Comparison of ENCODE assay signal across 9 cellular contexts in the genomic region with DNA sequence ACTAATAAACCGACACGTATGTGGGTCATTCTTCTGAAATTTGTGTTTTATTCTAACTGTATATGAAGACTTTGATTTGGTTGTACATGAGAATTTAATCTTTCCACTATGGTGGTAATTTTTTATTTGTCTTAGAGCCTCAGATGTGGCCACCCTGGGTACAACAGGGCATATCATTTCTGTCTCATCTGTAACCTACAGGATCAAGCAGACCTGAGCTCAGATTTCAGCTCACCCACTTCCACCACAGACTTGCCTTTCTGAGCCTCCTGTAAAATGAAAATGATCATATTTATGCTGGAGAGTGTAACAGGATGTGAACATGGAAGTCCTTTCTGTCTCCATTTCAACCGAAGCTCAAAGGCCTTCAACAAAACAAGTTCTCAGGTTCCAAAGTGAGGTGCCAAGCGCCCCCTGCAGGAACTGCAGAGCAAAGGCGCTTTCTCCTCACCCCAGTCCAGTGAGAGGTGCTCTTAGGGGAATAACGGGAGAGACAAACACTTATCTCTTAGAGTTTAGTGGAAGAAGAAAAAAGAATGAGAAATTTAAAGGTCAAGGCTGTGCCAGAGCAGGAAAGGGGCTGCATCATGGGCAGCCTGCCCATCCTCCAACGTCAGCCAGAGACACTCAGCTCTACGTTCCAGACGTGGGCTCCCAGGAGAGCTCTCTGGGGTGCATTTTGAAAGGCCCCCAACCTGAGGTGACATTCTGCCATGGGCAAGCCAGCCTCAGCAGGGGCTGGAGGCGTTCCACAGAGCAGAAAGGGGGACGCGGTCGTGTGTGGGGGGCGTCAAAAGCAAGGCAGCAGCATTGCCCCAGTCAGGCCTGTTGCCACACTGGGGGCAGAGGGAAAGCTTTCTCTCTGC. TPM values are rescaled to one million over a fixed set of nuclear protein-coding genes. Genes with fewer than 3 reads are reported as not detected.
A peak's percentile ranks its signal among the peaks of the same experiment; 100 is the strongest.
DNase-seq lines count a peak whose midpoint lies in the region; ATAC-seq, FAIRE-seq and TF ChIP-seq lines count a peak whose summit lies in the region.
"Had no signal": no experiment of that assay in that cellular context is flagged by ENCODE, and none has a peak within 500 bp of the region (broad histone marks: within the 10 kb centered on the region; RNA-seq: fewer than 3 reads in every experiment).

No MANE protein-coding gene starts in this region.

- ATAC-seq in HG02642 (IDR thresholded peaks at IDR 0.05; ENCODE audit: poor library complexity, unreplicated experiment) (peak; percentile 61), pancreas (peak; percentile 75 to 98 (median 90)), HG03439 (IDR thresholded peaks at IDR 0.05; ENCODE audit: unreplicated experiment) (no peak)
- ATAC-seq in activated CD8-positive, alpha-beta T cell treated with anti-CD3 and anti-CD28 coated beads for 36 hours = peak; percentile 77

- H3K27ac ChIP-seq in pancreas = no peak overlapping the region

- no peak overlapping the region for H3K27ac Mint-ChIP-seq in activated CD8-positive, alpha-beta T cell treated with anti-CD3 and anti-CD28 coated beads for 36 hours
- H3K27ac Mint-ChIP-seq: activated naive CD4-positive, alpha-beta T cell treated with anti-CD3 and anti-CD28 coated beads, Interleukin-2, amount 50 U/mL, for 24 hours had no signal

- no peaks in the 10 kb centered on the region for H3K9me3 Mint-ChIP-seq in activated CD8-positive, alpha-beta T cell treated with anti-CD3 and anti-CD28 coated beads for 36 hours
- H3K9me3 Mint-ChIP-seq: activated naive CD4-positive, alpha-beta T cell treated with anti-CD3 and anti-CD28 coated beads, Interleukin-2, amount 50 U/mL, for 24 hours had no signal

- peak; percentile 84 for TF ChIP-seq CTCF in activated CD8-positive, alpha-beta T cell treated with anti-CD3 and anti-CD28 coated beads for 36 hours (IDR thresholded peaks at IDR 0.05)
- TF ChIP-seq CTCF in pancreas (IDR thresholded peaks at IDR 0.05) = peak; percentile 69 to 81 (median 80)
- TF ChIP-seq CTCF in lower leg skin (IDR thresholded peaks at IDR 0.05) = no peak

- H3K9me3 ChIP-seq in pancreas = no peaks in the 10 kb centered on the region

- DNase-seq in DMS153 treated with DMSO at 0.1 percent for 48 hours (lab: John Stamatoyannopoulos, UW; ENCODE audit: unreplicated experiment) (peak; percentile 60), NCI-H748 treated with DMSO at 0.1 percent for 48 hours (lab: John Stamatoyannopoulos, UW) (peak; percentile 25), fibroblast of gingiva (ENCODE audit: low read depth) (peak; percentile 51), pancreas (peak; percentile 43 to 84 (median 70)), lower leg skin (ENCODE audit: low spot score in 2 of 2) (no peak)
- DNase-seq in activated CD8-positive, alpha-beta T cell treated with anti-CD3 and anti-CD28 coated beads for 36 hours = peak; percentile 59

- TF ChIP-seq POLR2A in lower leg skin (IDR thresholded peaks at IDR 0.05) = no peak

- POLR2A ChIA-PET in activated CD8-positive, alpha-beta T cell treated with anti-CD3 and anti-CD28 coated beads for 36 hours (lab: Charles Lee) = interaction anchor here (1.0 kb wide), 1 partner anchor 150 kb away, joined by 3 read pairs; no protein-coding TSS in a partner anchor

- peaks cover 1% of the 10 kb centered on the region for H3K27me3 Mint-ChIP-seq in activated CD8-positive, alpha-beta T cell treated with anti-CD3 and anti-CD28 coated beads for 36 hours

- no peaks in the 10 kb centered on the region for H3K36me3 ChIP-seq in pancreas

- WGBS in pancreas, 2 donors = 42 to 44% methylated on average over 14 of the region's 14 CpGs
- WGBS in lower leg skin, 2 donors = 52 to 53% methylated on average over 14 of the region's 14 CpGs

- no peaks in the 10 kb centered on the region for H3K27me3 ChIP-seq in pancreas

- no peaks in the 10 kb centered on the region for H3K36me3 Mint-ChIP-seq in activated CD8-positive, alpha-beta T cell treated with anti-CD3 and anti-CD28 coated beads for 36 hours (ENCODE audit: low read depth)

- CTCF ChIA-PET in activated CD8-positive, alpha-beta T cell treated with anti-CD3 and anti-CD28 coated beads for 36 hours (lab: Charles Lee) = interaction anchor here (0.6 to 5.9 kb wide), 43 partner anchors 9 to 1269 kb away, joined by 3 to 37 read pairs (median 3); no protein-coding TSS in a partner anchor

- peaks cover 3% of the 10 kb centered on the region for H3K4me1 Mint-ChIP-seq in activated CD8-positive, alpha-beta T cell treated with anti-CD3 and anti-CD28 coated beads for 36 hours (ENCODE audit: low read depth)

- intact Hi-C loops in activated CD8-positive, alpha-beta T cell treated with anti-CD3 and anti-CD28 coated beads for 36 hours (cut with micrococcal nuclease) = no loop called here
- intact Hi-C loops in pancreas (cut with DNase I) = loop anchor here in 2 of 3 donors (5.0 to 10.0 kb wide), 3 partner anchors 550 to 660 kb away; no protein-coding TSS in a partner anchor
- intact Hi-C loops in lower leg skin (cut with DNase I; ENCODE audit: low total_unique reads) = loop anchor here (10.0 kb wide), 1 partner anchor 653 kb away; no protein-coding TSS in a partner anchor

- H3K4me3 ChIP-seq in pancreas (no peak overlapping the region), lower leg skin (ENCODE audit: low read depth, poor library complexity, severe bottlenecking) (no peak overlapping the region)

- no peak overlapping the region for H3K4me3 Mint-ChIP-seq in activated CD8-positive, alpha-beta T cell treated with anti-CD3 and anti-CD28 coated beads for 36 hours
- H3K4me3 Mint-ChIP-seq: activated naive CD4-positive, alpha-beta T cell treated with anti-CD3 and anti-CD28 coated beads, Interleukin-2, amount 50 U/mL, for 24 hours had no signal

- no peak for FAIRE-seq in pancreas (lab: Jason Lieb, UNC)

- H3K4me1 ChIP-seq in pancreas = no peaks in the 10 kb centered on the region

RNA-seq across cellular contexts. Expression of a gene that starts 23.1 kb away (rescaled TPM):
- 1 to 10 TPM in 1 of 2 experiments, under 1 TPM in 1; 0.54 to 1.4 TPM for total RNA-seq in activated CD8-positive, alpha-beta T cell treated with anti-CD3 and anti-CD28 coated beads for 36 hours
- total RNA-seq in pancreas (100 to 1,000 TPM; 453 to 874 (median 687) TPM), lower leg skin (100 to 1,000 TPM in 2 of 4 donors, 10 to 100 TPM in 2; 60.9 to 207 (median 126) TPM)
- polyA plus RNA-seq in pancreas = 100 to 1,000 TPM; 333 to 417 TPM

RNA-seq across cellular contexts. Expression of a gene that starts 30.4 kb away (rescaled TPM):
- total RNA-seq in activated CD8-positive, alpha-beta T cell treated with anti-CD3 and anti-CD28 coated beads for 36 hours = 10 to 100 TPM; 17.2 to 18.0 TPM
- 1 to 10 TPM; 4.3 to 8.6 (median 6.3) TPM for total RNA-seq in pancreas
- polyA plus RNA-seq in pancreas = 10 to 100 TPM; 15.3 to 16.3 TPM
- total RNA-seq in lower leg skin = 10 to 100 TPM in 2 of 4 donors, 1 to 10 TPM in 2; 4.2 to 13.1 (median 10.9) TPM

Comparison
In these comparisons a context has a peak if more than half of its experiments do, and no peak if none do; other contexts are left out.
1. DNase-seq: peak in DMS153 treated with DMSO at 0.1 percent for 48 hours (single experiment), NCI-H748 treated with DMSO at 0.1 percent for 48 hours (single experiment), activated CD8-positive, alpha-beta T cell treated with anti-CD3 and anti-CD28 coated beads for 36 hours (single experiment), fibroblast of gingiva (single experiment) and pancreas (6 of 6); none in lower leg skin (0 of 2).
2. CTCF ChIP-seq: peak in activated CD8-positive, alpha-beta T cell treated with anti-CD3 and anti-CD28 coated beads for 36 hours (single experiment) and pancreas (4 of 4); none in lower leg skin (0 of 3).
3. RNA of a gene that starts 23.1 kb away (total RNA-seq): 453 to 874 TPM in pancreas and 60.9 to 207 TPM in lower leg skin; 0.54 to 1.4 TPM in activated CD8-positive, alpha-beta T cell treated with anti-CD3 and anti-CD28 coated beads for 36 hours; every median in the first group is over 10 times any median in the second.